In genomic region chr14:91892918-91893527, GRCh38 we compare ENCODE assay signal across 8 cellular contexts. TPM values are rescaled to one million over a fixed set of nuclear protein-coding genes. Genes with fewer than 3 reads are reported as not detected.
A peak's percentile ranks its signal among the peaks of the same experiment; 100 is the strongest.
DNase-seq lines count a peak whose midpoint lies in the region; ATAC-seq, FAIRE-seq and TF ChIP-seq lines count a peak whose summit lies in the region.

No MANE protein-coding gene starts in this region.

- H3K79me2 ChIP-seq in KMS-11 (ENCODE audit: insufficient read depth, low read depth) (no peaks in the 10 kb centered on the region), astrocyte (ENCODE audit: insufficient read depth, low read length) (no peaks in the 10 kb centered on the region)

- H3K27me3 Mint-ChIP-seq in astrocyte (ENCODE audit: low read depth, unreplicated experiment) = peaks cover 31% of the 10 kb centered on the region

- DNase-seq in NCI-H2171 treated with DMSO at 0.1 percent for 48 hours (lab: John Stamatoyannopoulos, UW) = peak; percentile 27
- DNase-seq in NCI-H2171 (lab: John Stamatoyannopoulos, UW) = no peak
- no peak for DNase-seq in astrocyte (ENCODE audit: low read depth)
- peak; percentile 13 for DNase-seq in midbrain (lab: John Stamatoyannopoulos, UW)
- DNase-seq in NCI-H128 (lab: John Stamatoyannopoulos, UW; ENCODE audit: unreplicated experiment) = no peak

- H3K27ac ChIP-seq in KMS-11 (no peak overlapping the region), astrocyte (ENCODE audit: low read depth, low read length) (no peak overlapping the region)

- peaks cover 5% of the 10 kb centered on the region for H3K4me1 Mint-ChIP-seq in astrocyte (ENCODE audit: low read depth, unreplicated experiment)

- H3K9me3 ChIP-seq in astrocyte (ENCODE audit: insufficient read depth, low read depth, low read length) = no peaks in the 10 kb centered on the region

- no peak overlapping the region for H2AFZ ChIP-seq in KMS-11 (ENCODE audit: low read depth)
- H2AFZ ChIP-seq in astrocyte (ENCODE audit: low read depth, low read length) = no peak overlapping the region

- H3K4me3 ChIP-seq in KMS-11 (IDR thresholded peaks at IDR 0.05; ENCODE audit: insufficient read depth, low read depth, low read length) (no peak overlapping the region), astrocyte (ENCODE audit: insufficient read depth, low read depth, low read length) (no peak overlapping the region)

- no peaks in the 10 kb centered on the region for H3K36me3 ChIP-seq in KMS-11 (ENCODE audit: insufficient read depth)
- H3K36me3 ChIP-seq in astrocyte (ENCODE audit: insufficient read depth, low read length) = no peaks in the 10 kb centered on the region

- H3K36me3 Mint-ChIP-seq in astrocyte (ENCODE audit: low read depth, unreplicated experiment) = peaks cover 2% of the 10 kb centered on the region

- H3K9ac ChIP-seq in KMS-11 (no peak overlapping the region), astrocyte (ENCODE audit: low read length) (no peak overlapping the region)

- no peak overlapping the region for H3K27ac Mint-ChIP-seq in astrocyte (ENCODE audit: unreplicated experiment)

- ATAC-seq in HG02852 (IDR thresholded peaks at IDR 0.05; ENCODE audit: unreplicated experiment) (no peak), GM18907 (IDR thresholded peaks at IDR 0.05; ENCODE audit: unreplicated experiment) (no peak)

- FAIRE-seq in astrocyte (lab: Jason Lieb, UNC) = no peak

- no peaks in the 10 kb centered on the region for H3K4me1 ChIP-seq in KMS-11 (ENCODE audit: low read depth, poor library complexity, severe bottlenecking)
- H3K4me1 ChIP-seq in astrocyte (ENCODE audit: insufficient read depth, low read length) = peaks cover 4% of the 10 kb centered on the region

- TF ChIP-seq CTCF in KMS-11 (conservative IDR thresholded peaks at IDR 0.05; ENCODE audit: low read depth, low read length) = peak; percentile 60
- TF ChIP-seq CTCF in astrocyte (IDR thresholded peaks at IDR 0.05; ENCODE audit: insufficient read depth, low read depth, low read length) = peak; percentile 33

- H3K9me3 Mint-ChIP-seq in astrocyte (ENCODE audit: unreplicated experiment) = peaks cover 7% of the 10 kb centered on the region

- H3K4me2 ChIP-seq in KMS-11 (no peak overlapping the region), astrocyte (ENCODE audit: low read length) (no peak overlapping the region)

- H4K20me1 ChIP-seq in KMS-11 (ENCODE audit: insufficient read depth) (no peaks in the 10 kb centered on the region), astrocyte (ENCODE audit: insufficient read depth, low read length) (no peaks in the 10 kb centered on the region)

- H3K27me3 ChIP-seq in KMS-11 (ENCODE audit: insufficient read depth, low read depth) = no peaks in the 10 kb centered on the region
- H3K27me3 ChIP-seq in astrocyte (ENCODE audit: insufficient read depth, low read length) = peaks cover 3% of the 10 kb centered on the region

- no peak overlapping the region for H3K4me3 Mint-ChIP-seq in astrocyte (ENCODE audit: unreplicated experiment)

RNA-seq across cellular contexts. Expression of gene TC2N, which starts 25.7 kb away (rescaled TPM):
- total RNA-seq in astrocyte = 1.2 and 1.6 TPM in 2 replicates

RNA-seq across cellular contexts. Expression of gene FBLN5, which starts 54.5 kb away (rescaled TPM):
- 12.5 and 14.9 TPM in 2 replicates for total RNA-seq in astrocyte

Comparison
In these comparisons a context has a peak if more than half of its experiments do, and no peak if none do; other contexts are left out.
1. DNase-seq: peak in NCI-H2171 treated with DMSO at 0.1 percent for 48 hours (single experiment) and midbrain (single experiment); none in NCI-H2171 (single experiment), astrocyte (single experiment) and NCI-H128 (single experiment).